8 cellular contexts compared by ENCODE assay signal in the genomic region with DNA sequence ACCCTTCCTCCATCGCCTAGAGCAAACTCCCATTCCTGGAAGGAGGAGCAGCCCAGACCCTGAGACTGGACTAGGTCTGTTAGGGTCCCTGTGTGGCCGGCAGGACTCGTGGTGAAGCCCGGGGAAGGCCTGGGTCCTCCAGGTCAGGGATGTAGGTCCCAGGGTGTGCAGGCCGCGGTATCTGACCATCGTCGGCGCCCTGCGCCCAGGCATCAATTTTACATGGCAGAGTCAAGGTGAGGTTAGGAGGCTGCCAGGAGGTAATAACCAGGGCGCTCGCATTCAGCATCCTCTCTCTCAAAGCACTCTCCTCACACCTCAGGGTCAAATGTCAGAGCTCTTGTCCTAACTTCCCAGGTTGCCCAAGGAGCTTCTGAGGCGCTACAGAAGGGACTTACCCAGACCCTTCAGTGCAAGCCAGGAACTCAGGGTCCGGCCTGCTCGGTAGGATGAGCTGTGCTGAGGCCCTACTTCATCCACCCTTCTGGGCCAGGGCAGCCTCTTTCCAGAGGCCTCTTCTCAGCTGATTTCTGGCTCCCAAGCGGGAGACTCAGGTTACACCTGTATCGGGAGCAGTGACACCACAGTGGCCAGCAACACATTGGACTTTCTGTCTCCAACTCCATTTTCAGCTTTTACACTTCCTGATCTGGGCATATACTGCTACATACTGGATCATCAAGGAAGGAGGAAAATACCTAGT. TPM values are rescaled to one million over a fixed set of nuclear protein-coding genes. Genes with fewer than 3 reads are reported as not detected.
DNase-seq lines count a peak whose midpoint lies in the region; ATAC-seq, FAIRE-seq and TF ChIP-seq lines count a peak whose summit lies in the region.

No MANE protein-coding gene starts in this region.

- POLR2A ChIA-PET in HepG2 (lab: Yijun Ruan, JAX), result interaction anchor here (0.7 to 5.7 kb wide), 40 partner anchors 8 to 687 kb away, joined by 3 to 363 read pairs (median 7); a partner anchor contains a TSS

- in situ Hi-C loops in HepG2 (cut with HindIII; ENCODE audit: extremely low pct_ligation_motif_present, low pct_unique_long_range_greater_than_20kb), result no loop called here

- H3K27ac Mint-ChIP-seq in activated naive CD4-positive, alpha-beta T cell treated with anti-CD3 and anti-CD28 coated beads, Interleukin-2, amount 50 U/mL, for 24 hours, result peak overlapping the region; percentile 99
- H3K27ac Mint-ChIP-seq in type B pancreatic cell, result peak overlapping the region; percentile 88

- H4K20me1 ChIP-seq in HepG2 (ENCODE audit: insufficient read depth, low read length), result no peaks in the 10 kb centered on the region

- no peaks in the 10 kb centered on the region for H3K9me3 Mint-ChIP-seq in activated naive CD4-positive, alpha-beta T cell treated with anti-CD3 and anti-CD28 coated beads, Interleukin-2, amount 50 U/mL, for 24 hours
- no peaks in the 10 kb centered on the region for H3K9me3 Mint-ChIP-seq in type B pancreatic cell

- H3K79me2 ChIP-seq in HepG2 (ENCODE audit: insufficient read depth, low read length), result peaks cover 4% of the 10 kb centered on the region

- peak overlapping the region; percentile 97 for H3K4me3 Mint-ChIP-seq in activated naive CD4-positive, alpha-beta T cell treated with anti-CD3 and anti-CD28 coated beads, Interleukin-2, amount 50 U/mL, for 24 hours
- peak overlapping the region; percentile 95 for H3K4me3 Mint-ChIP-seq in type B pancreatic cell

- DNase-seq in activated naive CD4-positive, alpha-beta T cell treated with Interleukin-2 at 50 U/mL for 16 hours, result no peak
- DNase-seq in HepG2 (ENCODE audit: low spot score), result peak; percentile 74
- no peak for DNase-seq in type B pancreatic cell (ENCODE audit: extremely low spot score, unreplicated experiment)
- DNase-seq in NCI-H1694 (lab: John Stamatoyannopoulos, UW), result no peak
- no peak for DNase-seq in NCI-H82 (lab: John Stamatoyannopoulos, UW)
- no peak for DNase-seq in NCI-H146 treated with DMSO at 0.1 percent for 48 hours (lab: John Stamatoyannopoulos, UW; ENCODE audit: unreplicated experiment)

- H2AFZ ChIP-seq in HepG2 (ENCODE audit: low read length), result no peak overlapping the region

- H3K27me3 ChIP-seq in HepG2 (ENCODE audit: control insufficient read depth in 1 of 2, insufficient read depth in 2 of 2, low read length in 2 of 2), result no peaks in the 10 kb centered on the region

- peaks cover 18% of the 10 kb centered on the region for H3K4me1 Mint-ChIP-seq in activated naive CD4-positive, alpha-beta T cell treated with anti-CD3 and anti-CD28 coated beads, Interleukin-2, amount 50 U/mL, for 24 hours
- peaks cover 34% of the 10 kb centered on the region for H3K4me1 Mint-ChIP-seq in type B pancreatic cell (ENCODE audit: unreplicated experiment)

- ATAC-seq in HepG2, result peak; percentile 42

- BruUV-seq in HepG2 (replicated peaks; lab: Mats Ljungman, UMichigan), result TSS peak; percentile 89

- CTCF ChIA-PET in HepG2 (lab: Yijun Ruan, JAX; ENCODE audit: low intra/inter-chr PET ratio, low total read pairs), result interaction anchor here (2.7 kb wide), 1 partner anchor 119 kb away, joined by 25 read pairs; a partner anchor contains a TSS

- H3K4me2 ChIP-seq in HepG2 (ENCODE audit: low read depth, low read length), result peak overlapping the region; percentile 97

- peak overlapping the region; percentile 98 for H3K27ac ChIP-seq in angular gyrus (ENCODE audit: low read depth, low read length)
- peak overlapping the region; percentile 83 for H3K27ac ChIP-seq in HepG2 (ENCODE audit: extremely low read length, insufficient read depth, low read length)

- no peak for TF ChIP-seq RAD21 in HepG2 (CRISPR knock-in tag; IDR thresholded peaks at IDR 0.05)

- no peaks in the 10 kb centered on the region for H3K36me3 ChIP-seq in HepG2 (replicated peaks in 1 of 2; ENCODE audit: control insufficient read depth in 1 of 2, insufficient read depth in 2 of 2, low read length in 2 of 2)

- H3K4me3 ChIP-seq in HepG2 (replicated peaks in 1 of 3; ENCODE audit: insufficient read depth in 1 of 3, low read depth in 2 of 3, low read length in 3 of 3), result peak overlapping the region; percentile 80 to 97 (median 91)

- FAIRE-seq in HepG2 (lab: Jason Lieb, UNC), result no peak

- TF ChIP-seq EP300 in HepG2 (IDR thresholded peaks at IDR 0.05; ENCODE audit: low read depth in 2 of 2, low read length in 2 of 2), result no peak
- TF ChIP-seq EP300 in HepG2 (CRISPR knock-in tag; IDR thresholded peaks at IDR 0.05; ENCODE audit: borderline replicate concordance), result no peak

- peak; percentile 40 to 50; a peak in 3 of 4 replicates for TF ChIP-seq POLR2A in HepG2 (IDR thresholded peaks at IDR 0.05; ENCODE audit: insufficient read depth in 1 of 2, low read depth in 2 of 2, low read length in 2 of 2)

- no peaks in the 10 kb centered on the region for H3K9me3 ChIP-seq in HepG2 (ENCODE audit: low read length)

- intact Hi-C loops in HepG2 (cut with micrococcal nuclease; ENCODE audit: unreplicated experiment), result loop anchor here (1.0 kb wide), 1 partner anchor 94 kb away; no protein-coding TSS in a partner anchor

- H3K4me1 ChIP-seq in HepG2 (ENCODE audit: insufficient read depth, low read length), result peaks cover 74% of the 10 kb centered on the region

- H3K9ac ChIP-seq in HepG2 (ENCODE audit: insufficient read depth, low read depth, low read length), result peak overlapping the region; percentile 92

- TF ChIP-seq CTCF in HepG2 (CRISPR knock-in tag; IDR thresholded peaks at IDR 0.05) (no peak), type B pancreatic cell (conservative IDR thresholded peaks at IDR 0.05) (no peak)

- WGBS in HepG2 (ENCODE audit: low lambda C conversion rate), result 3% methylated on average over 13 of the region's 17 CpGs

- no peaks in the 10 kb centered on the region for H3K36me3 Mint-ChIP-seq in activated naive CD4-positive, alpha-beta T cell treated with anti-CD3 and anti-CD28 coated beads, Interleukin-2, amount 50 U/mL, for 24 hours
- no peaks in the 10 kb centered on the region for H3K36me3 Mint-ChIP-seq in type B pancreatic cell

- no peaks in the 10 kb centered on the region for H3K27me3 Mint-ChIP-seq in activated naive CD4-positive, alpha-beta T cell treated with anti-CD3 and anti-CD28 coated beads, Interleukin-2, amount 50 U/mL, for 24 hours
- no peaks in the 10 kb centered on the region for H3K27me3 Mint-ChIP-seq in type B pancreatic cell

TF ChIP-seq in HepG2, 621 proteins besides CTCF, POLR2A, EP300 and RAD21 (continues in another document):
- peak; percentile 73; the same call in 1 of the 2 replicates for TF ChIP-seq ZZZ3 (CRISPR knock-in tag; IDR thresholded peaks at IDR 0.05; ENCODE audit: borderline replicate concordance)
- no peak for TF ChIP-seq ZBTB42 (CRISPR knock-in tag; IDR thresholded peaks at IDR 0.05)

RNA-seq across cellular contexts. Expression of a gene that starts 0.6 kb away (rescaled TPM):
- total RNA-seq in HepG2 (2016; rRNA removed; fragmentation: Illumina TruSeq; extraction: Trizol) (0.11 and 0.29 TPM in 2 replicates), type B pancreatic cell (ENCODE audit: low replicate concordance) (0.97 TPM in 1 of 2 replicates, not detected in the other)
- total RNA-seq in HepG2 (2016; cell fraction: cytosol; rRNA removed; fragmentation: Illumina TruSeq; extraction: Trizol; ENCODE audit: low read depth), result 1.1 and 1.3 TPM in 2 replicates
- total RNA-seq in HepG2 (2016; cell fraction: insoluble cytoplasmic fraction; rRNA removed; fragmentation: Illumina TruSeq; extraction: Trizol), result 0.41 TPM in 1 of 2 replicates, not detected in the other
- 1.6 and 1.9 TPM in 2 replicates for total RNA-seq in HepG2 (2016; cell fraction: membrane; rRNA removed; fragmentation: Illumina TruSeq; extraction: Trizol)
- total RNA-seq in HepG2 (2016; cell fraction: nucleus; rRNA removed; fragmentation: Illumina TruSeq; extraction: Trizol), result 0.93 and 1.0 TPM in 2 replicates
- polyA plus RNA-seq in HepG2 (2011; rRNA removed), result 0.18 and 0.26 TPM in 2 replicates
- polyA plus RNA-seq in HepG2 (2011; cell fraction: cytosol; rRNA removed), result 0.08 and 0.21 TPM in 2 replicates
- 0.19 and 0.51 TPM in 2 replicates for polyA plus RNA-seq in HepG2 (2011; cell fraction: nucleus; rRNA removed)
- not detected in 2 replicates for polyA plus RNA-seq in HepG2 (2012)
- polyA plus RNA-seq in HepG2 (2016; cell fraction: cytosol; fragmentation: Illumina TruSeq; extraction: Trizol; ENCODE audit: low read depth), result not detected in 2 replicates
- polyA plus RNA-seq in HepG2 (2016; cell fraction: insoluble cytoplasmic fraction; fragmentation: Illumina TruSeq; extraction: Trizol; ENCODE audit: low read depth), result not detected in 2 replicates
- 0.26 and 0.30 TPM in 2 replicates for polyA plus RNA-seq in HepG2 (2016; cell fraction: membrane; fragmentation: Illumina TruSeq; extraction: Trizol; ENCODE audit: low read depth)
- 1.2 TPM in 1 of 2 replicates, not detected in the other for polyA plus RNA-seq in HepG2 (2016; cell fraction: nucleus; fragmentation: Illumina TruSeq; extraction: Trizol; ENCODE audit: insufficient read depth, low read depth)
- polyA minus RNA-seq in HepG2 (2011; rRNA and poly(A)+ RNA removed; ENCODE audit: low replicate concordance), result 0.74 and 1.7 TPM in 2 replicates
- 0.69 and 1.3 TPM in 2 replicates for polyA minus RNA-seq in HepG2 (2011; cell fraction: cytosol; rRNA and poly(A)+ RNA removed)
- polyA minus RNA-seq in HepG2 (2011; cell fraction: nucleus; rRNA and poly(A)+ RNA removed), result 0.77 and 1.6 TPM in 2 replicates

RNA-seq across cellular contexts. Expression of a gene that starts 9.0 kb away (rescaled TPM):
- total RNA-seq in HepG2 (2016; rRNA removed; fragmentation: Illumina TruSeq; extraction: Trizol) (18.2 and 26.5 TPM in 2 replicates), type B pancreatic cell (ENCODE audit: low replicate concordance) (61.1 and 195 TPM in 2 replicates)
- total RNA-seq in HepG2 (2016; cell fraction: cytosol; rRNA removed; fragmentation: Illumina TruSeq; extraction: Trizol; ENCODE audit: low read depth), result 3.5 and 5.7 TPM in 2 replicates
- 22.4 and 25.2 TPM in 2 replicates for total RNA-seq in HepG2 (2016; cell fraction: insoluble cytoplasmic fraction; rRNA removed; fragmentation: Illumina TruSeq; extraction: Trizol)
- 7.7 TPM in 2 replicates for total RNA-seq in HepG2 (2016; cell fraction: membrane; rRNA removed; fragmentation: Illumina TruSeq; extraction: Trizol)
- total RNA-seq in HepG2 (2016; cell fraction: nucleus; rRNA removed; fragmentation: Illumina TruSeq; extraction: Trizol), result 6.2 and 8.8 TPM in 2 replicates
- 10.6 and 12.7 TPM in 2 replicates for polyA plus RNA-seq in HepG2 (2011; rRNA removed)
- polyA plus RNA-seq in HepG2 (2011; cell fraction: cytosol; rRNA removed), result 7.9 and 13.0 TPM in 2 replicates
- polyA plus RNA-seq in HepG2 (2011; cell fraction: nucleus; rRNA removed), result 6.3 and 7.4 TPM in 2 replicates
- polyA plus RNA-seq in HepG2 (2012), result 6.7 and 7.8 TPM in 2 replicates
- 2.9 and 4.2 TPM in 2 replicates for polyA plus RNA-seq in HepG2 (2016; cell fraction: cytosol; fragmentation: Illumina TruSeq; extraction: Trizol; ENCODE audit: low read depth)
- 18.1 and 22.6 TPM in 2 replicates for polyA plus RNA-seq in HepG2 (2016; cell fraction: insoluble cytoplasmic fraction; fragmentation: Illumina TruSeq; extraction: Trizol; ENCODE audit: low read depth)
- 3.2 and 4.7 TPM in 2 replicates for polyA plus RNA-seq in HepG2 (2016; cell fraction: membrane; fragmentation: Illumina TruSeq; extraction: Trizol; ENCODE audit: low read depth)
- polyA plus RNA-seq in HepG2 (2016; cell fraction: nucleus; fragmentation: Illumina TruSeq; extraction: Trizol; ENCODE audit: insufficient read depth, low read depth), result 11.5 and 13.0 TPM in 2 replicates
- polyA minus RNA-seq in HepG2 (2011; rRNA and poly(A)+ RNA removed; ENCODE audit: low replicate concordance), result 9.5 and 243 TPM in 2 replicates
- 5.7 and 10.2 TPM in 2 replicates for polyA minus RNA-seq in HepG2 (2011; cell fraction: cytosol; rRNA and poly(A)+ RNA removed)
- polyA minus RNA-seq in HepG2 (2011; cell fraction: nucleus; rRNA and poly(A)+ RNA removed), result 3.7 and 5.7 TPM in 2 replicates
